ENCODE assay signal across 1 cellular context in genomic region chr4:138242076-138242829, GRCh38.
A peak's percentile ranks its signal among the peaks of the same experiment; 100 is the strongest.
TF ChIP-seq lines count a peak whose summit lies in the region.

TSS of gene SLC7A11 (minus strand) at chr4:138242349. CDS start at chr4:138242069, 280 bp downstream.

TF ChIP-seq in HepG2, 621 proteins besides CTCF, POLR2A, EP300 and RAD21 (continued from another document and continues in another):
- TF ChIP-seq E2F5 (CRISPR knock-in tag; conservative IDR thresholded peaks at IDR 0.05) (no peak), ZSCAN9 (CRISPR knock-in tag; IDR thresholded peaks at IDR 0.05; ENCODE audit: borderline replicate concordance) (peak; percentile 72), THAP11 (CRISPR knock-in tag; IDR thresholded peaks at IDR 0.05) (peak; percentile 84), DMAP1 (CRISPR knock-in tag; IDR thresholded peaks at IDR 0.05) (peak; percentile 89), ZNF292 (CRISPR knock-in tag; IDR thresholded peaks at IDR 0.05; ENCODE audit: borderline replicate concordance, low read depth) (no peak), ZXDC (CRISPR knock-in tag; IDR thresholded peaks at IDR 0.05) (no peak), RFXAP (CRISPR knock-in tag; IDR thresholded peaks at IDR 0.05; ENCODE audit: borderline replicate concordance) (peak; percentile 46; the same call in 1 of the 2 replicates), ZFYVE20 (CRISPR knock-in tag; IDR thresholded peaks at IDR 0.05; ENCODE audit: borderline replicate concordance, low read depth) (no peak), ZNF609 (CRISPR knock-in tag; IDR thresholded peaks at IDR 0.05; ENCODE audit: borderline replicate concordance) (no peak), SMARCC2 (IDR thresholded peaks at IDR 0.05) (no peak), CBX1 (IDR thresholded peaks at IDR 0.05; ENCODE audit: low read depth) (no peak), ZNF512B (CRISPR knock-in tag; IDR thresholded peaks at IDR 0.05; ENCODE audit: borderline replicate concordance) (no peak), ZFP36L2 (CRISPR knock-in tag; IDR thresholded peaks at IDR 0.05) (no peak), ZNF768 (CRISPR knock-in tag; IDR thresholded peaks at IDR 0.05) (no peak), SCMH1 (CRISPR knock-in tag; IDR thresholded peaks at IDR 0.05; ENCODE audit: borderline replicate concordance) (no peak), ZBTB20 (CRISPR knock-in tag; IDR thresholded peaks at IDR 0.05; ENCODE audit: borderline replicate concordance, low read depth) (no peak), AKAP8 (CRISPR knock-in tag; IDR thresholded peaks at IDR 0.05) (no peak), ZNF567 (CRISPR knock-in tag; IDR thresholded peaks at IDR 0.05; ENCODE audit: borderline replicate concordance) (no peak), TFDP1 (CRISPR knock-in tag; IDR thresholded peaks at IDR 0.05; ENCODE audit: borderline replicate concordance) (peak; percentile 37; the same call in 1 of the 2 replicates), HOXD1 (CRISPR knock-in tag; IDR thresholded peaks at IDR 0.05) (no peak), ZNF124 (CRISPR knock-in tag; IDR thresholded peaks at IDR 0.05) (peak; percentile 79; the same call in 1 of the 2 replicates), FIP1L1 (IDR thresholded peaks at IDR 0.05; ENCODE audit: borderline replicate concordance, insufficient read depth, low read depth, low read length) (no peak), JUNB (CRISPR knock-in tag; IDR thresholded peaks at IDR 0.05; ENCODE audit: borderline replicate concordance) (no peak), ZNF331 (CRISPR knock-in tag; IDR thresholded peaks at IDR 0.05) (peak; percentile 75; the same call in 1 of the 2 replicates), SKIL (CRISPR knock-in tag; IDR thresholded peaks at IDR 0.05; ENCODE audit: borderline replicate concordance) (no peak), ZNF879 (CRISPR knock-in tag; IDR thresholded peaks at IDR 0.05) (no peak), NR1H2 (CRISPR knock-in tag; IDR thresholded peaks at IDR 0.05; ENCODE audit: borderline replicate concordance, low read depth) (no peak), ZNF83 (CRISPR knock-in tag; IDR thresholded peaks at IDR 0.05; ENCODE audit: borderline replicate concordance) (no peak), STAG1 (CRISPR knock-in tag; IDR thresholded peaks at IDR 0.05) (peak; percentile 21; the same call in 1 of the 2 replicates), SP4 (CRISPR knock-in tag; IDR thresholded peaks at IDR 0.05) (no peak), GPBP1L1 (CRISPR knock-in tag; IDR thresholded peaks at IDR 0.05) (no peak), SMC3 (IDR thresholded peaks at IDR 0.05; ENCODE audit: low read length) (peak; percentile 39), ZNF597 (CRISPR knock-in tag; IDR thresholded peaks at IDR 0.05) (no peak), ZBTB25 (CRISPR knock-in tag; IDR thresholded peaks at IDR 0.05) (peak; percentile 74; the same call in 1 of the 2 replicates), ZNF883 (CRISPR knock-in tag; IDR thresholded peaks at IDR 0.05; ENCODE audit: not compliant biosample characterization) (no peak), ATF5 (CRISPR knock-in tag; IDR thresholded peaks at IDR 0.05; ENCODE audit: low read depth) (no peak)
